8 cellular contexts compared by ENCODE assay signal in the genomic region with DNA sequence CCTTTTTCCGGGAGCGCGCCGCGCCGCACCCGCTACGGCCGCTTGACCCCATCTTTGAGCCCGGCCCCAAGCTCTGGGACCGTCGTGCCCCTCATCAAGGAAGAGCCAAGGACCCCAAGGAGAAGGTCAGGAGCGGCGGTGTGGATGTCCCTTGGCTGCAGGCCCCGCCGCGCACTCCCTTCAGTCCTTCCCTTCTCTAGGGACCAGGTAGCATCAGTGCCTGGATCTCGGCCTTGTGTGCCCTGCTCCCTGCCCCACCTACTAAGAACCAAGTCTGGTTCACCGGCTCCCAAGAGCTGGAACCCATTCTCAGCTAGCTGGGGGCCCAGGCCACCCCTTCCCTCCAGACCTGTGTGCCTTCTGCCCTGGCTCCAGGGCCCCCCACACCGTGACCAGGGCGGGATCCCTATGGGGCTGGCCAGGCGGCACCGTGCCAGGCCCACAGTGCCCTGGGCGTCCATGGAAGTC.
DNase-seq lines count a peak whose midpoint lies in the region; ATAC-seq, FAIRE-seq and TF ChIP-seq lines count a peak whose summit lies in the region.

No MANE protein-coding gene starts in this region.

- ATAC-seq in K562 (peak; percentile 19), HepG2 (peak; percentile 18), upper lobe of left lung (ENCODE audit: low FRiP score in 2 of 2) (peak; percentile 6 to 9), GM19328 (IDR thresholded peaks at IDR 0.05; ENCODE audit: unreplicated experiment) (no peak)

- 95% methylated on average over 9 of the region's 24 CpGs for WGBS in K562 (ENCODE audit: insufficient coverage, low coverage, missing lambda C conversion rate)
- 84% methylated on average over 15 of the region's 24 CpGs for WGBS in HepG2 (ENCODE audit: low lambda C conversion rate)
- 40 to 57% methylated on average over 13 to 24 of the region's 24 CpGs for WGBS in upper lobe of left lung, 2 donors

- H3K9me1 ChIP-seq in K562 (ENCODE audit: control insufficient read depth, insufficient read depth, low read length), result no peaks in the 10 kb centered on the region

- FAIRE-seq in K562 (lab: Jason Lieb, UNC), result no peak
- FAIRE-seq in HepG2 (lab: Jason Lieb, UNC), result no peak

- H3K9me3 ChIP-seq in K562 (replicated peaks; ENCODE audit: control insufficient read depth, insufficient read depth, low read depth, low read length), result no peaks in the 10 kb centered on the region
- H3K9me3 ChIP-seq in HepG2 (ENCODE audit: low read length), result no peaks in the 10 kb centered on the region
- no peaks in the 10 kb centered on the region for H3K9me3 ChIP-seq in upper lobe of left lung

- no peaks in the 10 kb centered on the region for H3K27me3 ChIP-seq in K562 (ENCODE audit: control insufficient read depth in 2 of 2, insufficient read depth in 2 of 2, low read length in 2 of 2)
- H3K27me3 ChIP-seq in HepG2 (ENCODE audit: control insufficient read depth in 1 of 2, insufficient read depth in 2 of 2, low read length in 2 of 2), result no peaks in the 10 kb centered on the region
- H3K27me3 ChIP-seq in upper lobe of left lung, result no peaks in the 10 kb centered on the region

- H3K4me1 ChIP-seq in K562 (replicated peaks in 1 of 2; ENCODE audit: control insufficient read depth in 2 of 2, insufficient read depth in 2 of 2, low read length in 2 of 2) (peaks cover 15 to 25% of the 10 kb centered on the region in 2 experiments), HepG2 (ENCODE audit: insufficient read depth, low read length) (peaks cover 43% of the 10 kb centered on the region), upper lobe of left lung (peaks cover 8 to 20% (median 19%) of the 10 kb centered on the region in 4 donors)

- intact Hi-C loops in K562 (cut with micrococcal nuclease), result loop anchor here (1.0 to 5.0 kb wide), 5 partner anchors 160 to 810 kb away; partner anchors contain the start of gene TCF12
- intact Hi-C loops in HepG2 (cut with micrococcal nuclease; ENCODE audit: unreplicated experiment), result loop anchor here (1.0 to 2.0 kb wide), 3 partner anchors 160 to 810 kb away; no protein-coding TSS in a partner anchor

- TF ChIP-seq EP300 in K562 (IDR thresholded peaks at IDR 0.05; ENCODE audit: low read length) (no peak), HepG2 (IDR thresholded peaks at IDR 0.05; ENCODE audit: low read depth in 2 of 2, low read length in 2 of 2) (no peak), HepG2 (CRISPR knock-in tag; IDR thresholded peaks at IDR 0.05; ENCODE audit: borderline replicate concordance) (no peak), upper lobe of left lung (IDR thresholded peaks at IDR 0.05) (no peak)

- H3K9ac ChIP-seq in K562 (ENCODE audit: insufficient read depth in 1 of 2, low read depth in 2 of 2, low read length in 2 of 2), result no peak overlapping the region
- H3K9ac ChIP-seq in HepG2 (ENCODE audit: insufficient read depth, low read depth, low read length), result no peak overlapping the region

- POLR2A ChIA-PET in K562 (lab: Yijun Ruan, JAX), result interaction anchor here (0.7 to 1.2 kb wide), 2 partner anchors 15 to 223 kb away, joined by 3 to 10 read pairs; no protein-coding TSS in a partner anchor
- POLR2A ChIA-PET in HepG2 (lab: Yijun Ruan, JAX), result interaction anchor here (0.9 kb wide), 1 partner anchor 10 kb away, joined by 3 read pairs; no protein-coding TSS in a partner anchor

- TF ChIP-seq POLR2A in K562 (conservative IDR thresholded peaks at IDR 0.05), result no peak
- no peak for TF ChIP-seq POLR2A in HepG2 (IDR thresholded peaks at IDR 0.05; ENCODE audit: insufficient read depth in 1 of 2, low read depth in 2 of 2, low read length in 2 of 2)
- TF ChIP-seq POLR2A in upper lobe of left lung (IDR thresholded peaks at IDR 0.05), result no peak

- DNase-seq in activated effector memory CD4-positive, alpha-beta T cell treated with anti-CD3 and anti-CD28 coated beads, Interleukin-2, amount 50 U/mL, for 16 hours, result peak; percentile 61
- no peak for DNase-seq in activated effector memory CD4-positive, alpha-beta T cell treated with Interleukin-2 at 50 U/mL for 16 hours
- DNase-seq in K562 (ENCODE audit: extremely low read depth in 1 of 4, low spot score in 3 of 4) (no peak), HepG2 (ENCODE audit: low spot score) (no peak), upper lobe of left lung (peak in 1 of 2 donors; percentile 78), cortex of kidney (lab: John Stamatoyannopoulos, UW) (no peak)
- DNase-seq in stimulated activated CD4-positive, alpha-beta T cell treated with anti-CD3 and anti-CD28 coated beads, Interleukin-1b, Interleukin-23, amount 100 ng/mL, for 48 hours, result no peak

- H3K27ac ChIP-seq in K562 (ENCODE audit: extremely low read depth, low read depth, low read length) (no peak overlapping the region), HepG2 (ENCODE audit: extremely low read length, insufficient read depth, low read length) (no peak overlapping the region), upper lobe of left lung (peak overlapping the region in 2 of 4 donors; percentile 44 to 73)

- CTCF ChIA-PET in K562 (lab: Yijun Ruan, JAX; ENCODE audit: low intra/inter-chr PET ratio), result no interaction called here
- CTCF ChIA-PET in HepG2 (lab: Yijun Ruan, JAX; ENCODE audit: low intra/inter-chr PET ratio, low total read pairs), result interaction anchor here (1.2 to 2.2 kb wide), 4 partner anchors 160 to 816 kb away, joined by 3 to 7 read pairs (median 4); no protein-coding TSS in a partner anchor

- no TSS peak for BruUV-seq in K562 (replicated peaks; lab: Mats Ljungman, UMichigan)
- BruUV-seq in HepG2 (replicated peaks; lab: Mats Ljungman, UMichigan), result no TSS peak

- H2AFZ ChIP-seq in K562 (ENCODE audit: low read depth, low read length) (peak overlapping the region; percentile 51), HepG2 (ENCODE audit: low read length) (no peak overlapping the region)

- in situ Hi-C loops in K562 (cut with MboI) (loop anchor here (10.0 to 25.0 kb wide), 2 partner anchors 392 to 820 kb away; partner anchors contain the start of gene TCF12), HepG2 (cut with HindIII; ENCODE audit: extremely low pct_ligation_motif_present, low pct_unique_long_range_greater_than_20kb) (loop anchor here (5.0 to 10.0 kb wide), 3 partner anchors 160 to 812 kb away; no protein-coding TSS in a partner anchor)

- no peaks in the 10 kb centered on the region for H4K20me1 ChIP-seq in K562 (replicated peaks; ENCODE audit: control insufficient read depth, insufficient read depth, low read length)
- H4K20me1 ChIP-seq in HepG2 (ENCODE audit: insufficient read depth, low read length), result no peaks in the 10 kb centered on the region

- H3K79me2 ChIP-seq in K562 (ENCODE audit: control insufficient read depth, insufficient read depth, low read length), result no peaks in the 10 kb centered on the region
- no peaks in the 10 kb centered on the region for H3K79me2 ChIP-seq in HepG2 (ENCODE audit: insufficient read depth, low read length)

- H3K4me2 ChIP-seq in K562 (ENCODE audit: insufficient read depth, low read length) (no peak overlapping the region), HepG2 (ENCODE audit: low read depth, low read length) (peak overlapping the region; percentile 64; the same call in 1 of the 2 replicates)

- TF ChIP-seq CTCF in K562 (IDR thresholded peaks at IDR 0.05 in 2 of 3, conservative IDR thresholded peaks at IDR 0.05 in 1 of 3; ENCODE audit: insufficient read depth in 2 of 3, low read depth in 1 of 3, low read length in 3 of 3) (no peak; a peak in 1 of 6 replicates), HepG2 (CRISPR knock-in tag; IDR thresholded peaks at IDR 0.05) (no peak), upper lobe of left lung (IDR thresholded peaks at IDR 0.05) (no peak)

- H3K36me3 ChIP-seq in K562 (ENCODE audit: control insufficient read depth, insufficient read depth, low read length) (no peaks in the 10 kb centered on the region), HepG2 (replicated peaks in 1 of 2; ENCODE audit: control insufficient read depth in 1 of 2, insufficient read depth in 2 of 2, low read length in 2 of 2) (no peaks in the 10 kb centered on the region), upper lobe of left lung (no peaks in the 10 kb centered on the region)

- TF ChIP-seq RAD21 in K562 (CRISPR knock-in tag; conservative IDR thresholded peaks at IDR 0.05 in 1 of 2, IDR thresholded peaks at IDR 0.05 in 1 of 2) (no peak), HepG2 (CRISPR knock-in tag; IDR thresholded peaks at IDR 0.05) (no peak)

- H3K4me3 ChIP-seq in K562 (no peak overlapping the region), HepG2 (replicated peaks in 1 of 3; ENCODE audit: insufficient read depth in 1 of 3, low read depth in 2 of 3, low read length in 3 of 3) (no peak overlapping the region; a peak in 1 of 6 replicates), upper lobe of left lung (peak overlapping the region; percentile 1 to 67 (median 54))

TF ChIP-seq in K562, 482 proteins besides CTCF, POLR2A, EP300 and RAD21 (continues in another document):
- TF ChIP-seq FIP1L1 (IDR thresholded peaks at IDR 0.05; ENCODE audit: low read depth, low read length, poor library complexity, severe bottlenecking) (peak; percentile 15), DIDO1 (tag; IDR thresholded peaks at IDR 0.05; ENCODE audit: low read depth) (no peak), ZNF12 (CRISPR knock-in tag; IDR thresholded peaks at IDR 0.05) (no peak), TBP (optimal IDR thresholded peaks at IDR 0.05; ENCODE audit: low read depth, low read length) (peak; percentile 2), CBFB (CRISPR knock-in tag; IDR thresholded peaks at IDR 0.05) (0 out of 2 replicates have a peak, but pooled peaks have one; percentile 25)

TF ChIP-seq in HepG2, 621 proteins besides CTCF, POLR2A, EP300 and RAD21 (continues in another document):
- TF ChIP-seq ZBTB21 (CRISPR knock-in tag; IDR thresholded peaks at IDR 0.05) (no peak), GABPB1 (CRISPR knock-in tag; IDR thresholded peaks at IDR 0.05) (0 out of 2 replicates have a peak, but pooled peaks have one; percentile 3), HNRNPLL (IDR thresholded peaks at IDR 0.05; ENCODE audit: low read depth, low read length, poor library complexity, severe bottlenecking) (peak; percentile 4), MAFK (conservative IDR thresholded peaks at IDR 0.05 in 1 of 2, IDR thresholded peaks at IDR 0.05 in 1 of 2; ENCODE audit: low read length in 2 of 2) (no peak)

Comparison
In these comparisons a context has a peak if more than half of its experiments do, and no peak if none do; other contexts are left out.
1. H3K4me3 ChIP-seq: peak in upper lobe of left lung (4 of 4); none in K562 (single experiment) and HepG2 (0 of 3).